In the genomic region with DNA sequence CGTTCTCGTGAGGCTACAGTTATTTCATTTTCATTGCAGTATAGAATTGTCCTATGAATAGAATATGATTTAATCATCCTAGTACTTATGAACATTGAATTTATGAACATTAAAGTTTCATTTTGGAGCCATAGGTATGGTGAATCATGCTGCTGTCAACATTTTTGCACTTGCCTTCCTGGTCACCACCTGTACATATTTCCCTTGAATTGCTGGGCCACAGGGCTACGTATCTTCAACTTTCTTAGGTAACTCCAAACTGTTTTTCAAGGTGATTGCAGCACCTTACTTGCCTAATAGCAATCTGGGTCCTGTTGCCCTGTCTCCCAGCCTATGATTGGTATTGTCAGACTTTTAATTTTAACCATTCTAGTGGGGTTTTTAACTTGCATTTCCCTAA, we compare ENCODE assay signal across 27 cellular contexts. TPM values are rescaled to one million over a fixed set of nuclear protein-coding genes. Genes with fewer than 3 reads are reported as not detected.
DNase-seq lines count a peak whose midpoint lies in the region; ATAC-seq, FAIRE-seq and TF ChIP-seq lines count a peak whose summit lies in the region.
"Had no signal": no experiment of that assay in that cellular context is flagged by ENCODE, and none has a peak within 500 bp of the region (broad histone marks: within the 10 kb centered on the region; RNA-seq: fewer than 3 reads in every experiment).

No MANE protein-coding gene starts in this region.

- FAIRE-seq in GM12891 (lab: Jason Lieb, UNC) = peak; percentile 66
- FAIRE-seq in bronchial epithelial cell (lab: Jason Lieb, UNC) = no peak
- FAIRE-seq: GM19239, HepG2 had no signal

- ATAC-seq in lower lobe of right lung = peak in 1 of 2 donors; percentile 15
- ATAC-seq: HCT116, HepG2, PC-3 had no signal

- BruUV-seq in A673 (replicated peaks; lab: Mats Ljungman, UMichigan) = no TSS peak

- CTCF ChIA-PET in A673 (lab: Charles Lee) = no interaction called here

- peaks cover 61% of the 10 kb centered on the region for H3K4me1 ChIP-seq in A673 (ENCODE audit: insufficient read depth, low read length, poor library complexity, severe bottlenecking)
- peaks cover 7% of the 10 kb centered on the region for H3K4me1 ChIP-seq in lower lobe of right lung
- no peaks in the 10 kb centered on the region for H3K4me1 ChIP-seq in Karpas-422 (ENCODE audit: low read length)
- H3K4me1 ChIP-seq in osteoblast (ENCODE audit: insufficient read depth, low read length) = no peaks in the 10 kb centered on the region

- DNase-seq in A673 (ENCODE audit: low spot score) = no peak
- no peak for DNase-seq in GM12891 (ENCODE audit: insufficient read length, low spot score)
- peak; percentile 59 for DNase-seq in bronchial epithelial cell (ENCODE audit: low read depth)
- DNase-seq in lower lobe of right lung = no peak
- DNase-seq in Karpas-422 = no peak
- DNase-seq in osteoblast (ENCODE audit: insufficient read length, low spot score, missing footprints) = no peak
- DNase-seq in GM20000 (ENCODE audit: low spot score) = no peak
- DNase-seq: C1 segment of cervical spinal cord; CD4-positive, alpha-beta memory T cell; DMS79 treated with DMSO at 0.1 percent for 48 hours; Kasumi-1; MV-4-11; NCI-H1105; NCI-H1436 treated with DMSO at 0.1 percent for 48 hours; NCI-H1930; NCI-H2107; NCI-H446; NCI-H524 treated with DMSO at 0.1 percent for 48 hours; NCI-H774; NK-92 treated with Interleukin-12 subunit alpha and Interleukin-12 subunit beta, amount 100 ng/mL, for 24 hours; PC-3; Right ventricle myocardium superior had no signal

- H3K4me3 ChIP-seq in A673 (ENCODE audit: low read depth, low read length, poor library complexity, severe bottlenecking) (no peak overlapping the region), bronchial epithelial cell (ENCODE audit: low read depth, low read length) (no peak overlapping the region), lower lobe of right lung (no peak overlapping the region), Karpas-422 (ENCODE audit: low read length) (no peak overlapping the region), osteoblast (ENCODE audit: insufficient read depth, low read length) (no peak overlapping the region)
- H3K4me3 ChIP-seq: A549, SJSA1 had no signal

- H3K36me3 ChIP-seq in A673 (ENCODE audit: insufficient read depth, low read length, poor library complexity, severe bottlenecking) = no peaks in the 10 kb centered on the region
- no peaks in the 10 kb centered on the region for H3K36me3 ChIP-seq in bronchial epithelial cell (ENCODE audit: control insufficient read depth, insufficient read depth, low read length)
- no peaks in the 10 kb centered on the region for H3K36me3 ChIP-seq in lower lobe of right lung
- no peaks in the 10 kb centered on the region for H3K36me3 ChIP-seq in Karpas-422 (ENCODE audit: insufficient read depth, low read length)
- H3K36me3 ChIP-seq in osteoblast (ENCODE audit: insufficient read depth, low read length) = no peaks in the 10 kb centered on the region
- H3K36me3 ChIP-seq: SJSA1 had no signal

- no peak for TF ChIP-seq POLR2A in GM12891 (IDR thresholded peaks at IDR 0.05; ENCODE audit: low read depth, low read length)

- TF ChIP-seq CTCF in A673 (conservative IDR thresholded peaks at IDR 0.05; ENCODE audit: low read depth, low read length) (no peak), bronchial epithelial cell (IDR thresholded peaks at IDR 0.05; ENCODE audit: insufficient read depth, low read length, severe bottlenecking) (no peak), lower lobe of right lung (IDR thresholded peaks at IDR 0.05) (no peak), osteoblast (IDR thresholded peaks at IDR 0.05; ENCODE audit: extremely low read depth, low read depth, low read length) (no peak), GM20000 (IDR thresholded peaks at IDR 0.05; ENCODE audit: extremely low read depth, missing control alignments) (no peak)

- H2AFZ ChIP-seq in Karpas-422 (ENCODE audit: low read length) = no peak overlapping the region
- no peak overlapping the region for H2AFZ ChIP-seq in osteoblast (ENCODE audit: low read length)

- H3K9ac ChIP-seq in Karpas-422 (ENCODE audit: low read length) = no peak overlapping the region

- H3K9me3 ChIP-seq in A673 (ENCODE audit: low read depth, low read length, poor library complexity, severe bottlenecking) (no peaks in the 10 kb centered on the region), lower lobe of right lung (no peaks in the 10 kb centered on the region), Karpas-422 (ENCODE audit: low read length) (no peaks in the 10 kb centered on the region), osteoblast (ENCODE audit: low read depth, low read length) (no peaks in the 10 kb centered on the region)
- H3K9me3 ChIP-seq: A549, SJSA1 had no signal

- H3K79me2 ChIP-seq in Karpas-422 (ENCODE audit: low read length) = no peaks in the 10 kb centered on the region
- H3K79me2 ChIP-seq in osteoblast (ENCODE audit: insufficient read depth, low read length) = no peaks in the 10 kb centered on the region

- intact Hi-C loops in A673 (cut with micrococcal nuclease; ENCODE audit: unreplicated experiment) = no loop called here
- intact Hi-C loops in lower lobe of right lung (cut with DNase I) = loop anchor here (10.0 kb wide), 1 partner anchor 49 kb away; a partner anchor contains a TSS

- H3K27ac ChIP-seq in A673 (ENCODE audit: low read depth, low read length, poor library complexity, severe bottlenecking) = peak overlapping the region; percentile 33
- peak overlapping the region; percentile 14 for H3K27ac ChIP-seq in lower lobe of right lung
- no peak overlapping the region for H3K27ac ChIP-seq in Karpas-422 (ENCODE audit: low read length)
- H3K27ac ChIP-seq in osteoblast (ENCODE audit: low read depth, low read length) = no peak overlapping the region
- H3K27ac ChIP-seq: SJSA1 had no signal

- POLR2A ChIA-PET in A673 (lab: Charles Lee; ENCODE audit: low non-redundant PET) = interaction anchor here (0.6 kb wide), 1 partner anchor 44 kb away, joined by 3 read pairs; no protein-coding TSS in a partner anchor

- H4K20me1 ChIP-seq in Karpas-422 (ENCODE audit: insufficient read depth, low read depth, low read length) (no peaks in the 10 kb centered on the region), osteoblast (ENCODE audit: insufficient read depth, low read length) (no peaks in the 10 kb centered on the region)

- no peaks in the 10 kb centered on the region for H3K9me2 ChIP-seq in Karpas-422 (replicated peaks; ENCODE audit: insufficient read depth, low read length)

- H3K27me3 ChIP-seq in A673 (replicated peaks; ENCODE audit: insufficient read depth, low read depth, low read length, poor library complexity) (no peaks in the 10 kb centered on the region), bronchial epithelial cell (ENCODE audit: control insufficient read depth, insufficient read depth, low read length) (no peaks in the 10 kb centered on the region), lower lobe of right lung (ENCODE audit: low read depth) (no peaks in the 10 kb centered on the region), Karpas-422 (ENCODE audit: low read length) (no peaks in the 10 kb centered on the region), osteoblast (ENCODE audit: insufficient read depth, low read length) (no peaks in the 10 kb centered on the region)
- H3K27me3 ChIP-seq: SJSA1 had no signal

- H3K4me2 ChIP-seq in Karpas-422 (ENCODE audit: low read depth, low read length, poor library complexity, severe bottlenecking) (no peak overlapping the region), osteoblast (ENCODE audit: insufficient read depth, low read length) (no peak overlapping the region)
- H3K4me2 ChIP-seq: A549 had no signal

TF ChIP-seq in GM12891, 5 proteins besides CTCF, POLR2A, EP300 and RAD21:
- TF ChIP-seq SPI1 (IDR thresholded peaks at IDR 0.05; ENCODE audit: low read depth, low read length) (no peak), POU2F2 (IDR thresholded peaks at IDR 0.05; ENCODE audit: low read depth, low read length) (no peak), PAX5 (IDR thresholded peaks at IDR 0.05; ENCODE audit: insufficient read depth, low read length, severe bottlenecking) (no peak), TAF1 (IDR thresholded peaks at IDR 0.05; ENCODE audit: low read depth, low read length) (no peak), POLR2AphosphoS5 (IDR thresholded peaks at IDR 0.05; ENCODE audit: low read depth, low read length) (no peak)

RNA-seq across cellular contexts. Expression of a gene that starts 6.5 kb away (rescaled TPM):
- total RNA-seq in A673 (2021) (103 and 132 TPM in 2 replicates), bronchial epithelial cell (84.2 and 160 TPM in 2 replicates), lower lobe of right lung (221 TPM), osteoblast (37.7 and 38.4 TPM in 2 replicates)
- polyA plus RNA-seq in GM12891 (2012; ENCODE audit: low read depth, missing spikeins) = 19.1 TPM
- 68.7 and 113 TPM in 2 replicates for total RNA-seq in Karpas-422 (2014; rRNA removed; shearing (Covaris generic); ENCODE audit: low replicate concordance)

RNA-seq across cellular contexts. Expression of a gene that starts 47.2 kb away (rescaled TPM):
- 23.5 and 23.8 TPM in 2 replicates for total RNA-seq in A673 (2021)
- 16.9 TPM for polyA plus RNA-seq in GM12891 (2012; ENCODE audit: low read depth, missing spikeins)
- total RNA-seq in bronchial epithelial cell = 14.5 and 39.3 TPM in 2 replicates
- 28.9 TPM for total RNA-seq in lower lobe of right lung
- total RNA-seq in Karpas-422 (2014; rRNA removed; shearing (Covaris generic); ENCODE audit: low replicate concordance) = 15.8 and 36.2 TPM in 2 replicates
- 36.9 and 37.1 TPM in 2 replicates for total RNA-seq in osteoblast

Comparison
In these comparisons a context has a peak if more than half of its experiments do, and no peak if none do; other contexts are left out.
1. H3K27ac ChIP-seq: peak in A673 (single experiment) and lower lobe of right lung (single experiment); none in Karpas-422 (single experiment) and osteoblast (single experiment).